In genomic region chr2:222655748-222656543, GRCh38 we compare ENCODE assay signal across 1 cellular context.
TF ChIP-seq lines count a peak whose summit lies in the region.

Gene FARSB, minus strand, starts transcription at chr2:222656092. Its CDS starts 19 bp downstream, at chr2:222656073.

TF ChIP-seq in HepG2, 621 proteins besides CTCF, POLR2A, EP300 and RAD21 (continued from another document and continues in another):
- TF ChIP-seq, protein P1, sequence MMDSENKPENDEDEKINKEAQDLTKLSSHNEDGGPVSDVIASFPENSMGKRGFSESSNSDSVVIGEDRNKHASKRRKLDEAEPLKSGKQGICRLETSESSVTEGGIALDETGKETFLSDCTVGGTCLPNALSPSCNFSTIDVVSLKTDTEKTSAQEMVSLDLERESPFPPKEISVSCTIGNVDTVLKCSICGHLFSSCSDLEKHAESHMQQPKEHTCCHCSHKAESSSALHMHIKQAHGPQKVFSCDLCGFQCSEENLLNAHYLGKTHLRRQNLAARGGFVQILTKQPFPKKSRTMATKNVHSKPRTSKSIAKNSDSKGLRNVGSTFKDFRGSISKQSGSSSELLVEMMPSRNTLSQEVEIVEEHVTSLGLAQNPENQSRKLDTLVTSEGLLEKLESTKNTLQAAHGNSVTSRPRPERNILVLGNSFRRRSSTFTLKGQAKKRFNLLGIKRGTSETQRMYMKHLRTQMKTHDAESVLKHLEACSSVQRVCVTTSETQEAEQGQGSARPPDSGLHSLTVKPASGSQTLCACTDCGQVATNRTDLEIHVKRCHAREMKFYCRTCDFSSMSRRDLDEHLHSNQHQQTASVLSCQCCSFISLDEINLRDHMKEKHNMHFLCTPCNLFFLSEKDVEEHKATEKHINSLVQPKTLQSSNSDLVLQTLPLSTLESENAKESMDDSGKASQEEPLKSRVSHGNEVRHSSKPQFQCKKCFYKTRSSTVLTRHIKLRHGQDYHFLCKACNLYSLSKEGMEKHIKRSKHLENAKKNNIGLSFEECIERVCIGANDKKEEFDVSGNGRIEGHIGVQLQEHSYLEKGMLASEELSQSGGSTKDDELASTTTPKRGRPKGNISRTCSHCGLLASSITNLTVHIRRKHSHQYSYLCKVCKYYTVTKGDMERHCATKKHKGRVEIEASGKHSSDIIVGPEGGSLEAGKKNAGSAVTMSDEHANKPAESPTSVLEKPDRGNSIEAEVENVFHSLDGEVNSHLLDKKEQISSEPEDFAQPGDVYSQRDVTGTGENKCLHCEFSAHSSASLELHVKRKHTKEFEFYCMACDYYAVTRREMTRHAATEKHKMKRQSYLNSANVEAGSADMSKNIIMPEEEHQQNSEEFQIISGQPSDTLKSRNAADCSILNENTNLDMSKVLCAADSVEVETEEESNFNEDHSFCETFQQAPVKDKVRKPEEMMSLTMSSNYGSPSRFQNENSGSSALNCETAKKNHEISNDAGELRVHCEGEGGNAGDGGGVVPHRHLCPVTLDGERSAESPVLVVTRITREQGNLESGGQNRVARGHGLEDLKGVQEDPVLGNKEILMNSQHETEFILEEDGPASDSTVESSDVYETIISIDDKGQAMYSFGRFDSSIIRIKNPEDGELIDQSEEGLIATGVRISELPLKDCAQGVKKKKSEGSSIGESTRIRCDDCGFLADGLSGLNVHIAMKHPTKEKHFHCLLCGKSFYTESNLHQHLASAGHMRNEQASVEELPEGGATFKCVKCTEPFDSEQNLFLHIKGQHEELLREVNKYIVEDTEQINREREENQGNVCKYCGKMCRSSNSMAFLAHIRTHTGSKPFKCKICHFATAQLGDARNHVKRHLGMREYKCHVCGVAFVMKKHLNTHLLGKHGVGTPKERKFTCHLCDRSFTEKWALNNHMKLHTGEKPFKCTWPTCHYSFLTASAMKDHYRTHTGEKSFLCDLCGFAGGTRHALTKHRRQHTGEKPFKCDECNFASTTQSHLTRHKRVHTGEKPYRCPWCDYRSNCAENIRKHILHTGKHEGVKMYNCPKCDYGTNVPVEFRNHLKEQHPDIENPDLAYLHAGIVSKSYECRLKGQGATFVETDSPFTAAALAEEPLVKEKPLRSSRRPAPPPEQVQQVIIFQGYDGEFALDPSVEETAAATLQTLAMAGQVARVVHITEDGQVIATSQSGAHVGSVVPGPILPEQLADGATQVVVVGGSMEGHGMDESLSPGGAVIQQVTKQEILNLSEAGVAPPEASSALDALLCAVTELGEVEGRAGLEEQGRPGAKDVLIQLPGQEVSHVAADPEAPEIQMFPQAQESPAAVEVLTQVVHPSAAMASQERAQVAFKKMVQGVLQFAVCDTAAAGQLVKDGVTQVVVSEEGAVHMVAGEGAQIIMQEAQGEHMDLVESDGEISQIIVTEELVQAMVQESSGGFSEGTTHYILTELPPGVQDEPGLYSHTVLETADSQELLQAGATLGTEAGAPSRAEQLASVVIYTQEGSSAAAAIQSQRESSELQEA (CRISPR knock-in tag; IDR thresholded peaks at IDR 0.05; ENCODE audit: not compliant biosample characterization): peak; percentile 65
- no peak for TF ChIP-seq ATF3 (CRISPR knock-in tag; IDR thresholded peaks at IDR 0.05)
- TF ChIP-seq, protein P2, sequence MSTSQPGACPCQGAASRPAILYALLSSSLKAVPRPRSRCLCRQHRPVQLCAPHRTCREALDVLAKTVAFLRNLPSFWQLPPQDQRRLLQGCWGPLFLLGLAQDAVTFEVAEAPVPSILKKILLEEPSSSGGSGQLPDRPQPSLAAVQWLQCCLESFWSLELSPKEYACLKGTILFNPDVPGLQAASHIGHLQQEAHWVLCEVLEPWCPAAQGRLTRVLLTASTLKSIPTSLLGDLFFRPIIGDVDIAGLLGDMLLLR (CRISPR knock-in tag; IDR thresholded peaks at IDR 0.05): peak; percentile 98
- TF ChIP-seq CHCHD3 (CRISPR knock-in tag; IDR thresholded peaks at IDR 0.05): peak; percentile 81; the same call in 1 of the 2 replicates
- TF ChIP-seq KDM2A (CRISPR knock-in tag; IDR thresholded peaks at IDR 0.05; ENCODE audit: borderline replicate concordance, low read depth): peak; percentile 89
- TF ChIP-seq FOXA1 (IDR thresholded peaks at IDR 0.05): no peak
- no peak; the same call in 1 of the 2 replicates for TF ChIP-seq FOXA1 (CRISPR knock-in tag; IDR thresholded peaks at IDR 0.05)
- TF ChIP-seq ZNF891 (CRISPR knock-in tag; IDR thresholded peaks at IDR 0.05): peak; percentile 91
- TF ChIP-seq E2F2 (CRISPR knock-in tag; IDR thresholded peaks at IDR 0.05; ENCODE audit: borderline replicate concordance): no peak; the same call in 1 of the 2 replicates
- TF ChIP-seq KDM5B (CRISPR knock-in tag; IDR thresholded peaks at IDR 0.05; ENCODE audit: borderline replicate concordance): peak; percentile 93
- peak; percentile 60; the same call in 1 of the 2 replicates for TF ChIP-seq MAZ (IDR thresholded peaks at IDR 0.05; ENCODE audit: borderline replicate concordance, low read depth, low read length)
- peak; percentile 85 for TF ChIP-seq MAZ (CRISPR knock-in tag; IDR thresholded peaks at IDR 0.05; ENCODE audit: low read depth)
- TF ChIP-seq ZNF253 (CRISPR knock-in tag; IDR thresholded peaks at IDR 0.05; ENCODE audit: borderline replicate concordance): no peak; the same call in 1 of the 2 replicates
- no peak for TF ChIP-seq DPF2 (CRISPR knock-in tag; IDR thresholded peaks at IDR 0.05; ENCODE audit: borderline replicate concordance, low read depth)
- TF ChIP-seq ZBTB14 (CRISPR knock-in tag; IDR thresholded peaks at IDR 0.05): no peak
- no peak for TF ChIP-seq MBNL3 (CRISPR knock-in tag; conservative IDR thresholded peaks at IDR 0.05)
- peak; percentile 92 for TF ChIP-seq FOXC1 (CRISPR knock-in tag; IDR thresholded peaks at IDR 0.05; ENCODE audit: borderline replicate concordance)
- TF ChIP-seq NFIC (IDR thresholded peaks at IDR 0.05; ENCODE audit: low read length): no peak; the same call in 1 of the 2 replicates
- TF ChIP-seq GFI1 (CRISPR knock-in tag; IDR thresholded peaks at IDR 0.05; ENCODE audit: borderline replicate concordance): no peak
- TF ChIP-seq YEATS2 (CRISPR knock-in tag; IDR thresholded peaks at IDR 0.05; ENCODE audit: borderline replicate concordance): peak; percentile 98
- TF ChIP-seq JUND (CRISPR knock-in tag; IDR thresholded peaks at IDR 0.05): no peak; the same call in 1 of the 2 replicates
- TF ChIP-seq, protein P3, sequence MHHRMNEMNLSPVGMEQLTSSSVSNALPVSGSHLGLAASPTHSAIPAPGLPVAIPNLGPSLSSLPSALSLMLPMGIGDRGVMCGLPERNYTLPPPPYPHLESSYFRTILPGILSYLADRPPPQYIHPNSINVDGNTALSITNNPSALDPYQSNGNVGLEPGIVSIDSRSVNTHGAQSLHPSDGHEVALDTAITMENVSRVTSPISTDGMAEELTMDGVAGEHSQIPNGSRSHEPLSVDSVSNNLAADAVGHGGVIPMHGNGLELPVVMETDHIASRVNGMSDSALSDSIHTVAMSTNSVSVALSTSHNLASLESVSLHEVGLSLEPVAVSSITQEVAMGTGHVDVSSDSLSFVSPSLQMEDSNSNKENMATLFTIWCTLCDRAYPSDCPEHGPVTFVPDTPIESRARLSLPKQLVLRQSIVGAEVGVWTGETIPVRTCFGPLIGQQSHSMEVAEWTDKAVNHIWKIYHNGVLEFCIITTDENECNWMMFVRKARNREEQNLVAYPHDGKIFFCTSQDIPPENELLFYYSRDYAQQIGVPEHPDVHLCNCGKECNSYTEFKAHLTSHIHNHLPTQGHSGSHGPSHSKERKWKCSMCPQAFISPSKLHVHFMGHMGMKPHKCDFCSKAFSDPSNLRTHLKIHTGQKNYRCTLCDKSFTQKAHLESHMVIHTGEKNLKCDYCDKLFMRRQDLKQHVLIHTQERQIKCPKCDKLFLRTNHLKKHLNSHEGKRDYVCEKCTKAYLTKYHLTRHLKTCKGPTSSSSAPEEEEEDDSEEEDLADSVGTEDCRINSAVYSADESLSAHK (CRISPR knock-in tag; IDR thresholded peaks at IDR 0.05; ENCODE audit: borderline replicate concordance): no peak
- TF ChIP-seq REL (CRISPR knock-in tag; conservative IDR thresholded peaks at IDR 0.05): no peak
- no peak for TF ChIP-seq ZNF234 (CRISPR knock-in tag; conservative IDR thresholded peaks at IDR 0.05)
- peak; percentile 99 for TF ChIP-seq ZNF335 (CRISPR knock-in tag; IDR thresholded peaks at IDR 0.05)
- 0 out of 2 replicates have a peak, but pooled peaks have one; percentile 19 for TF ChIP-seq MZF1 (CRISPR knock-in tag; IDR thresholded peaks at IDR 0.05; ENCODE audit: borderline replicate concordance)
- peak; percentile 29; the same call in 1 of the 2 replicates for TF ChIP-seq PATZ1 (CRISPR knock-in tag; IDR thresholded peaks at IDR 0.05)
- no peak for TF ChIP-seq ZBTB10 (CRISPR knock-in tag; IDR thresholded peaks at IDR 0.05; ENCODE audit: borderline replicate concordance)
- TF ChIP-seq, protein P4, sequence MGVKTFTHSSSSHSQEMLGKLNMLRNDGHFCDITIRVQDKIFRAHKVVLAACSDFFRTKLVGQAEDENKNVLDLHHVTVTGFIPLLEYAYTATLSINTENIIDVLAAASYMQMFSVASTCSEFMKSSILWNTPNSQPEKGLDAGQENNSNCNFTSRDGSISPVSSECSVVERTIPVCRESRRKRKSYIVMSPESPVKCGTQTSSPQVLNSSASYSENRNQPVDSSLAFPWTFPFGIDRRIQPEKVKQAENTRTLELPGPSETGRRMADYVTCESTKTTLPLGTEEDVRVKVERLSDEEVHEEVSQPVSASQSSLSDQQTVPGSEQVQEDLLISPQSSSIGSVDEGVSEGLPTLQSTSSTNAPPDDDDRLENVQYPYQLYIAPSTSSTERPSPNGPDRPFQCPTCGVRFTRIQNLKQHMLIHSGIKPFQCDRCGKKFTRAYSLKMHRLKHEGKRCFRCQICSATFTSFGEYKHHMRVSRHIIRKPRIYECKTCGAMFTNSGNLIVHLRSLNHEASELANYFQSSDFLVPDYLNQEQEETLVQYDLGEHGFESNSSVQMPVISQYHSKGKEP (CRISPR knock-in tag; IDR thresholded peaks at IDR 0.05): peak; percentile 23; the same call in 1 of the 2 replicates
- TF ChIP-seq NFKBIZ (CRISPR knock-in tag; IDR thresholded peaks at IDR 0.05): no peak
- peak; percentile 56; the same call in 1 of the 2 replicates for TF ChIP-seq ZNF550 (CRISPR knock-in tag; IDR thresholded peaks at IDR 0.05; ENCODE audit: borderline replicate concordance)
- TF ChIP-seq SRSF9 (IDR thresholded peaks at IDR 0.05; ENCODE audit: borderline replicate concordance, insufficient read depth, low read depth, low read length, poor library complexity, severe bottlenecking): no peak
- no peak for TF ChIP-seq KDM4B (CRISPR knock-in tag; IDR thresholded peaks at IDR 0.05)
- no peak for TF ChIP-seq ZNF496 (CRISPR knock-in tag; IDR thresholded peaks at IDR 0.05; ENCODE audit: insufficient replicate concordance)
- TF ChIP-seq MYNN (CRISPR knock-in tag; IDR thresholded peaks at IDR 0.05; ENCODE audit: low read depth): no peak
- TF ChIP-seq ZNF740 (CRISPR knock-in tag; IDR thresholded peaks at IDR 0.05): no peak
- TF ChIP-seq ZBTB7B (CRISPR knock-in tag; IDR thresholded peaks at IDR 0.05): no peak
- 0 out of 2 replicates have a peak, but pooled peaks have one; percentile 48 for TF ChIP-seq CC2D1A (CRISPR knock-in tag; IDR thresholded peaks at IDR 0.05)
- no peak for TF ChIP-seq HHEX (CRISPR knock-in tag; IDR thresholded peaks at IDR 0.05)
